In genomic region chrX:56248492-56248891, GRCh38 we compare ENCODE assay signal across 8 cellular contexts. TPM values are rescaled to one million over a fixed set of nuclear protein-coding genes. Genes with fewer than 3 reads are reported as not detected.
DNase-seq lines count a peak whose midpoint lies in the region; ATAC-seq and TF ChIP-seq lines count a peak whose summit lies in the region.

No MANE protein-coding gene starts in this region.

- H3K4me2 ChIP-seq in DOHH2 (ENCODE audit: low read length), result no peak overlapping the region

- TF ChIP-seq CTCF in DOHH2 (IDR thresholded peaks at IDR 0.05; ENCODE audit: low read depth, low read length, poor library complexity, severe bottlenecking) (peak; percentile 55), body of pancreas (IDR thresholded peaks at IDR 0.05) (peak; percentile 44 to 69 (median 57)), kidney epithelial cell (IDR thresholded peaks at IDR 0.05; ENCODE audit: insufficient read depth, low read length, poor library complexity, severe bottlenecking) (peak; percentile 65)

- DNase-seq in LHCN-M2 (ENCODE audit: low read depth), result peak; percentile 27
- DNase-seq in T-helper 2 cell, result peak in 4 of 5 experiments; percentile 15 to 61 (median 28)
- peak; percentile 47 to 68 (median 56) for DNase-seq in body of pancreas
- no peak for DNase-seq in kidney epithelial cell (ENCODE audit: low read depth)
- peak in 2 of 3 donors; percentile 13 to 34 for DNase-seq in stimulated activated CD4-positive, alpha-beta T cell treated with anti-CD3 and anti-CD28 coated beads, TNF-alpha, amount 100 ng/mL, for 1 hour (ENCODE audit: low read depth in 3 of 3, low spot score in 1 of 3)
- DNase-seq in MG63, result no peak

- no peaks in the 10 kb centered on the region for H3K79me2 ChIP-seq in DOHH2 (ENCODE audit: control insufficient read depth, low read length)

- H3K4me1 ChIP-seq in DOHH2 (ENCODE audit: control insufficient read depth, low read length), result no peaks in the 10 kb centered on the region
- no peaks in the 10 kb centered on the region for H3K4me1 ChIP-seq in body of pancreas

- intact Hi-C loops in body of pancreas (cut with DNase I), result no loop called here

- H3K27ac ChIP-seq in DOHH2 (ENCODE audit: low read depth, low read length), result no peak overlapping the region
- no peak overlapping the region for H3K27ac ChIP-seq in body of pancreas

- H3K4me3 ChIP-seq in DOHH2 (ENCODE audit: low read length), result no peak overlapping the region
- no peak overlapping the region for H3K4me3 ChIP-seq in body of pancreas
- no peak overlapping the region for H3K4me3 ChIP-seq in kidney epithelial cell (ENCODE audit: low read depth, low read length)
- H3K4me3 ChIP-seq in MG63, result no peak overlapping the region

- WGBS in body of pancreas, 2 donors, result 0 to 3% methylated on average over 5 of the region's 5 CpGs

- no peaks in the 10 kb centered on the region for H3F3A ChIP-seq in DOHH2 (ENCODE audit: control insufficient read depth, insufficient read depth)

- no peaks in the 10 kb centered on the region for H3K36me3 ChIP-seq in DOHH2 (ENCODE audit: control insufficient read depth, low read length)
- H3K36me3 ChIP-seq in body of pancreas (replicated peaks in 1 of 2; ENCODE audit: insufficient read depth in 1 of 2, low read depth in 2 of 2), result no peaks in the 10 kb centered on the region
- no peaks in the 10 kb centered on the region for H3K36me3 ChIP-seq in kidney epithelial cell (ENCODE audit: control insufficient read depth, insufficient read depth, low read length)
- H3K36me3 ChIP-seq in MG63, result no peaks in the 10 kb centered on the region

- ATAC-seq in GM21423 (IDR thresholded peaks at IDR 0.05; ENCODE audit: unreplicated experiment), result peak; percentile 83
- peak; percentile 59 for ATAC-seq in body of pancreas

- no peak for TF ChIP-seq POLR2A in body of pancreas (IDR thresholded peaks at IDR 0.05)

- H3K9me2 ChIP-seq in DOHH2 (replicated peaks; ENCODE audit: control insufficient read depth, low read length), result no peaks in the 10 kb centered on the region

- H3K27me3 ChIP-seq in DOHH2 (ENCODE audit: control insufficient read depth, low read length) (no peaks in the 10 kb centered on the region), body of pancreas (no peaks in the 10 kb centered on the region), kidney epithelial cell (ENCODE audit: control insufficient read depth, insufficient read depth, low read length) (no peaks in the 10 kb centered on the region), MG63 (no peaks in the 10 kb centered on the region)

- no peaks in the 10 kb centered on the region for H3K9me3 ChIP-seq in DOHH2 (ENCODE audit: control insufficient read depth, insufficient read depth, low read length)
- no peaks in the 10 kb centered on the region for H3K9me3 ChIP-seq in body of pancreas
- H3K9me3 ChIP-seq in MG63, result no peaks in the 10 kb centered on the region

- no peaks in the 10 kb centered on the region for H4K20me1 ChIP-seq in DOHH2 (ENCODE audit: control insufficient read depth, insufficient read depth, low read depth, low read length)

RNA-seq across cellular contexts. Expression of gene KLF8, which starts 16.3 kb away (rescaled TPM):
- total RNA-seq in LHCN-M2 (2014; rRNA removed), result 1.5 and 2.2 TPM in 2 replicates
- 0.35 TPM for polyA plus RNA-seq in LHCN-M2 (2012)
- 1 to 10 TPM; 2.0 to 2.9 TPM for total RNA-seq in body of pancreas
- 2.6 and 4.4 TPM in 2 replicates for total RNA-seq in kidney epithelial cell
- total RNA-seq in MG63 (2014; rRNA removed; shearing (Covaris generic); ENCODE audit: low replicate concordance), result not detected in 2 replicates

Comparison
In these comparisons a context has a peak if more than half of its experiments do, and no peak if none do; other contexts are left out.
1. DNase-seq: peak in LHCN-M2 (single experiment), T-helper 2 cell (4 of 5), body of pancreas (4 of 4) and stimulated activated CD4-positive, alpha-beta T cell treated with anti-CD3 and anti-CD28 coated beads, TNF-alpha, amount 100 ng/mL, for 1 hour (2 of 3); none in kidney epithelial cell (single experiment) and MG63 (single experiment).
2. Peak in every context shown above with its lines, with median percentiles within 50 percentile points of each other: CTCF ChIP-seq.